In genomic region chr12:56988207-56988739, GRCh38 we compare ENCODE assay signal across 2 cellular contexts.
TF ChIP-seq lines count a peak whose summit lies in the region.

No MANE protein-coding gene starts in this region.

TF ChIP-seq in GM23338, 12 proteins besides CTCF, POLR2A, EP300 and RAD21:
- TF ChIP-seq REST (IDR thresholded peaks at IDR 0.05; ENCODE audit: unreplicated experiment) = no peak
- no peak for TF ChIP-seq STAT1 (IDR thresholded peaks at IDR 0.05; ENCODE audit: unreplicated experiment)
- no peak for TF ChIP-seq EZH2 (IDR thresholded peaks at IDR 0.05; ENCODE audit: low read depth, unreplicated experiment)
- TF ChIP-seq ZNF114 (CRISPR knock-in tag; IDR thresholded peaks at IDR 0.05) = no peak
- no peak for TF ChIP-seq ETS1 (IDR thresholded peaks at IDR 0.05)
- no peak for TF ChIP-seq EZH2phosphoT487 (IDR thresholded peaks at IDR 0.05; ENCODE audit: unreplicated experiment)
- TF ChIP-seq NANOG (IDR thresholded peaks at IDR 0.05; ENCODE audit: borderline replicate concordance) = no peak
- no peak for TF ChIP-seq JUNB (IDR thresholded peaks at IDR 0.05; ENCODE audit: unreplicated experiment)
- TF ChIP-seq CREB1 (CRISPR knock-in tag; IDR thresholded peaks at IDR 0.05; ENCODE audit: low read depth) = no peak
- TF ChIP-seq ZNF462 (CRISPR knock-in tag; IDR thresholded peaks at IDR 0.05) = no peak
- no peak for TF ChIP-seq POLR2AphosphoS5 (IDR thresholded peaks at IDR 0.05; ENCODE audit: low read depth)
- no peak for TF ChIP-seq ZNF331 (CRISPR knock-in tag; IDR thresholded peaks at IDR 0.05; ENCODE audit: low read depth)

TF ChIP-seq in H1, 55 proteins besides CTCF, POLR2A, EP300 and RAD21:
- no peak for TF ChIP-seq RXRA (IDR thresholded peaks at IDR 0.05; ENCODE audit: insufficient read depth, low read depth, low read length)
- no peak for TF ChIP-seq CBX8 (IDR thresholded peaks at IDR 0.05; ENCODE audit: borderline replicate concordance, low read depth, low read length)
- TF ChIP-seq MAX (IDR thresholded peaks at IDR 0.05) = no peak
- no peak for TF ChIP-seq TEAD4 (IDR thresholded peaks at IDR 0.05; ENCODE audit: low read depth, low read length)
- TF ChIP-seq SP1 (IDR thresholded peaks at IDR 0.05; ENCODE audit: low read depth, low read length) = 0 out of 2 replicates have a peak, but pooled peaks have one; percentile 11
- peak; percentile 70 for TF ChIP-seq ASH2L (IDR thresholded peaks at IDR 0.05; ENCODE audit: low read length)
